34 cellular contexts compared by ENCODE assay signal in the genomic region with DNA sequence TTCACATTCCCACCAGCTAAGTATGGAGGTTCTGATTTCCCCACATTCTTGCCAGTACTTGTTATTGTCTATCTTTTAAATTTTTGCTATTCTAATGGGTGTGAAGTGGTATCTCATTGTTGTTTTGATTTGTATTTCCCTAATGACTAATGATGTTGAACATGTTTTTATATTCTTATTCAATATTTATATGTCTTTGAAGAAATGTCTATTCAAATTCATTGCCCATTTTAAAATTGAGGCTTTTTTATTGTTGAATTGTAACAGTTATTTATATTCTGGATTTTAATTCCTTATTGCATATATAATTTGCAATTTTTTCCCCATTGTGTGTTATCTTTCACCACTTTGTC.
"Had no signal": no experiment of that assay in that cellular context is flagged by ENCODE, and none has a peak within 500 bp of the region (broad histone marks: within the 10 kb centered on the region; RNA-seq: fewer than 3 reads in every experiment).

No MANE protein-coding gene starts in this region.

- H3K9me3 ChIP-seq: MG63 had no signal

- DNase-seq: Karpas-422, Kasumi-1, MG63, MM.1S, MV-4-11, NCI-H1048, NCI-H1092, NCI-H1092 treated with DMSO at 0.1 percent for 48 hours, NCI-H1105, NCI-H1105 treated with DMSO at 0.1 percent for 48 hours, NCI-H1417, NCI-H1417 treated with DMSO at 0.1 percent for 48 hours, NCI-H1436, NCI-H1436 treated with DMSO at 0.1 percent for 48 hours, NCI-H146, NCI-H1694, NCI-H1694 treated with DMSO at 0.1 percent for 48 hours, NCI-H187, NCI-H187 treated with DMSO at 0.1 percent for 48 hours, NCI-H1930, NCI-H2029, NCI-H2029 treated with DMSO at 0.1 percent for 48 hours, NCI-H2081, NCI-H2081 treated with DMSO at 0.1 percent for 48 hours, NCI-H2107, NCI-H2171, NCI-H2171 treated with DMSO at 0.1 percent for 48 hours, NCI-H2227 treated with DMSO at 0.1 percent for 48 hours, NCI-H226, NCI-H345, NCI-H446, NCI-H446 treated with DMSO at 0.1 percent for 48 hours, NCI-H510A, NCI-H510A treated with DMSO at 0.1 percent for 48 hours had no signal

- H3K36me3 ChIP-seq: MG63 had no signal

- H3K4me3 ChIP-seq: MG63 had no signal

- H3K27me3 ChIP-seq: MG63 had no signal
